Comparison of ENCODE assay signal across 2 cellular contexts in the genomic region with DNA sequence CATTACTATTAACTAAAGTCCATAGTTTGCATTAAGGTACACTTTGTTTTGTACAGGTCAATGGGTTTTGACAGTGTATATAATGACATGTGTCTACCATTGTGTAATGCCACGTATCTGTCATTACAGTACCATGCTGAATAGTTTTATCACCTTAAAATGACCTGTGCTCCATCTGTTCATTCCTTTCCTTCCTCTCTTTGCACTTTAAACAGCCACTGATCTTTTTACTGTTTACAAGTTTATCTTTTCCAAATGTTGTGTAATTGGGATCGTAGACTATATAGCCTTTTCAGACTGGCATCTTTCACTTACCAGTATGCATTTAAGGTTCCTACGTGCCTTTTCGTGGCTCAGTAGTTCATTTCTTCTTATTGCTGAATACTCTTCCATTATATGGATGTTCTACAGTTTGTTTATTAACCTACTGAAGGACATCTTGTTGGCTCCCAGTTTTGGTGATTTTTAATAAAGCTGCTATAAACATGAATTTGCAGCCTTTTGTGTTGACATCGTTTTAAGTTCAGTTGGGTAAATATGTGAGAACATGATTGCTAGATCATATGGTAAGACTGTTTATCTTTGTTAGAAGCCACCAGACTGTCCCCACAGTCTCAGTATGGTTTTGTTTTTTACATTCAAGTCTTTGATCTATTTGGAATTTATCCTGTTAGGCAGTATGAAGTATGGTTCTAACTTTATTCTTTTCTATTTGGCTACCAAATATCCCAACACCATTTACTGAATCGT.
TF ChIP-seq lines count a peak whose summit lies in the region.

No MANE protein-coding gene starts in this region.

TF ChIP-seq in IMR-90, 13 proteins besides CTCF, POLR2A, EP300 and RAD21 (continued from another document):
- no peak for TF ChIP-seq MXI1 (IDR thresholded peaks at IDR 0.05; ENCODE audit: borderline replicate concordance, low read depth, low read length)
- TF ChIP-seq FOS (IDR thresholded peaks at IDR 0.05; ENCODE audit: low read depth, low read length) = no peak
TF ChIP-seq in IMR-90: peak in this region for 0.

TF ChIP-seq in liver, 16 proteins besides CTCF, POLR2A, EP300 and RAD21 (continued from another document):
- no peak for TF ChIP-seq ZBTB33 (IDR thresholded peaks at IDR 0.05)
- no peak for TF ChIP-seq MAX (IDR thresholded peaks at IDR 0.05)
- TF ChIP-seq FOXA1 (IDR thresholded peaks at IDR 0.05) = no peak
- no peak for TF ChIP-seq REST (IDR thresholded peaks at IDR 0.05)
- peak; percentile 35 to 54 for TF ChIP-seq RXRA (IDR thresholded peaks at IDR 0.05)
- TF ChIP-seq ATF3 (IDR thresholded peaks at IDR 0.05) = no peak
- no peak for TF ChIP-seq JUND (IDR thresholded peaks at IDR 0.05)
- no peak for TF ChIP-seq GABPA (IDR thresholded peaks at IDR 0.05 in 1 of 2, conservative IDR thresholded peaks at IDR 0.05 in 1 of 2)
- no peak for TF ChIP-seq SP1 (IDR thresholded peaks at IDR 0.05)
- no peak for TF ChIP-seq EGR1 (IDR thresholded peaks at IDR 0.05; ENCODE audit: low read depth in 2 of 2)
- TF ChIP-seq HNF4G (IDR thresholded peaks at IDR 0.05) = no peak
- TF ChIP-seq NR2F2 (IDR thresholded peaks at IDR 0.05) = no peak
- TF ChIP-seq HNF4A (conservative IDR thresholded peaks at IDR 0.05) = peak; percentile 25 to 67
